ENCODE assay signal across 19 cellular contexts in genomic region chr14:69985456-69985855, GRCh38.
DNase-seq lines count a peak whose midpoint lies in the region; ATAC-seq and FAIRE-seq lines count a peak whose summit lies in the region.
"Had no signal": no experiment of that assay in that cellular context is flagged by ENCODE, and none has a peak within 500 bp of the region (broad histone marks: within the 10 kb centered on the region; RNA-seq: fewer than 3 reads in every experiment).

No MANE protein-coding gene starts in this region.

- peak; percentile 57 for DNase-seq in H4 (ENCODE audit: low spot score)
- peak; percentile 23 for DNase-seq in SW480 (ENCODE audit: low spot score)
- DNase-seq in fibroblast of peridontal ligament (ENCODE audit: extremely low read depth) = peak; percentile 0
- DNase-seq in sciatic nerve (ENCODE audit: low spot score) = no peak
- DNase-seq in NCI-H2107 (lab: John Stamatoyannopoulos, UW) = no peak
- no peak for DNase-seq in frontal cortex (ENCODE audit: low spot score in 2 of 2)
- DNase-seq: amygdala; GF-D8; hippocampal formation; kidney glomerular epithelial cell; NCI-H1092; NCI-H2081 treated with DMSO at 0.1 percent for 48 hours; NCI-H524 treated with DMSO at 0.1 percent for 48 hours; sigmoid colon; SJCRH30; stimulated activated CD4-positive, alpha-beta T cell treated with anti-CD3 and anti-CD28 coated beads, Interleukin-2, amount 100 ng/mL, for 48 hours had no signal

- no peak for FAIRE-seq in frontal cortex (lab: Jason Lieb, UNC)
- FAIRE-seq: D721Med, GM12891 had no signal

- intact Hi-C loops in sciatic nerve (cut with DNase I) = no loop called here

- peak; percentile 75 for ATAC-seq in sciatic nerve
- ATAC-seq in HG03039 (IDR thresholded peaks at IDR 0.05; ENCODE audit: unreplicated experiment) = no peak

Comparison
In these comparisons a context has a peak if more than half of its experiments do, and no peak if none do; other contexts are left out.
1. DNase-seq: peak in H4 (single experiment), SW480 (single experiment) and fibroblast of peridontal ligament (single experiment); none in sciatic nerve (single experiment), NCI-H2107 (single experiment) and frontal cortex (0 of 2).